In genomic region chr10:49279015-49279880, GRCh38 we compare ENCODE assay signal across 19 cellular contexts. TPM values are rescaled to one million over a fixed set of nuclear protein-coding genes. Genes with fewer than 3 reads are reported as not detected.
DNase-seq lines count a peak whose midpoint lies in the region; ATAC-seq, FAIRE-seq and TF ChIP-seq lines count a peak whose summit lies in the region.
"Had no signal": no experiment of that assay in that cellular context is flagged by ENCODE, and none has a peak within 500 bp of the region (broad histone marks: within the 10 kb centered on the region; RNA-seq: fewer than 3 reads in every experiment).

No MANE protein-coding gene starts in this region.

- ATAC-seq in K562 = no peak
- ATAC-seq: HepG2 had no signal

- POLR2A ChIA-PET in K562 (lab: Yijun Ruan, JAX) = interaction anchor here (0.6 to 1.6 kb wide), 5 partner anchors 8 to 337 kb away, joined by 3 to 8 read pairs (median 3); no protein-coding TSS in a partner anchor
- POLR2A ChIA-PET in A673 (lab: Charles Lee; ENCODE audit: low non-redundant PET) = no interaction called here

- no TSS peak for BruUV-seq in K562 (replicated peaks; lab: Mats Ljungman, UMichigan)
- BruUV-seq in A673 (replicated peaks; lab: Mats Ljungman, UMichigan) = no TSS peak

- no peaks in the 10 kb centered on the region for H4K20me1 ChIP-seq in BLaER1 treated with 17β-estradiol and CSF1 and Interleukin-3, amounts not matched to agents 10 nM and 100 nM
- H4K20me1 ChIP-seq in K562 (replicated peaks; ENCODE audit: control insufficient read depth, insufficient read depth, low read length) = no peaks in the 10 kb centered on the region

- no peaks in the 10 kb centered on the region for H3K9me3 Mint-ChIP-seq in osteocyte (ENCODE audit: unreplicated experiment)
- H3K9me3 Mint-ChIP-seq: CD4-positive, alpha-beta T cell had no signal

- WGBS in K562 (ENCODE audit: insufficient coverage, low coverage, missing lambda C conversion rate) = 40% methylated on average over 7 of the region's 7 CpGs

- peak; percentile 11 for FAIRE-seq in K562 (lab: Jason Lieb, UNC)
- FAIRE-seq: HepG2 had no signal

- no peaks in the 10 kb centered on the region for H3K4me1 Mint-ChIP-seq in osteocyte (ENCODE audit: unreplicated experiment)

- no peak overlapping the region for H3K27ac Mint-ChIP-seq in osteocyte (ENCODE audit: unreplicated experiment)
- H3K27ac Mint-ChIP-seq: CD4-positive, alpha-beta T cell had no signal

- peaks cover 4% of the 10 kb centered on the region for H3K27me3 Mint-ChIP-seq in osteocyte (ENCODE audit: unreplicated experiment)
- H3K27me3 Mint-ChIP-seq: CD4-positive, alpha-beta T cell had no signal

- H3K9me3 ChIP-seq in BLaER1 treated with 17β-estradiol and CSF1 and Interleukin-3, amounts not matched to agents 10 nM and 100 nM (replicated peaks in 1 of 11) = 0 out of 22 replicates have a peak, but pooled peaks cover 0 to under 1% (median 0%) of the 10 kb centered on the region in 11 experiments
- no peaks in the 10 kb centered on the region for H3K9me3 ChIP-seq in K562 (replicated peaks; ENCODE audit: control insufficient read depth, insufficient read depth, low read depth, low read length)
- no peaks in the 10 kb centered on the region for H3K9me3 ChIP-seq in left ventricle myocardium inferior (replicated peaks)
- H3K9me3 ChIP-seq in A673 (ENCODE audit: low read depth, low read length, poor library complexity, severe bottlenecking) = no peaks in the 10 kb centered on the region

- no peaks in the 10 kb centered on the region for H3K36me3 Mint-ChIP-seq in osteocyte (ENCODE audit: unreplicated experiment)

- 0 out of 20 replicates have a peak overlapping the region, but pooled peaks of 1 of the 10 experiments have one; percentile 22 for H3K4me3 ChIP-seq in BLaER1 treated with 17β-estradiol and CSF1 and Interleukin-3, amounts not matched to agents 10 nM and 100 nM
- H3K4me3 ChIP-seq in K562 = no peak overlapping the region
- peak overlapping the region; percentile 31 for H3K4me3 ChIP-seq in left ventricle myocardium inferior
- H3K4me3 ChIP-seq in A673 (ENCODE audit: low read depth, low read length, poor library complexity, severe bottlenecking) = no peak overlapping the region
- H3K4me3 ChIP-seq: SK-N-MC had no signal

- no peaks in the 10 kb centered on the region for H3K36me3 ChIP-seq in BLaER1 treated with 17β-estradiol and CSF1 and Interleukin-3, amounts not matched to agents 10 nM and 100 nM
- no peaks in the 10 kb centered on the region for H3K36me3 ChIP-seq in K562 (ENCODE audit: control insufficient read depth, insufficient read depth, low read length)
- no peaks in the 10 kb centered on the region for H3K36me3 ChIP-seq in left ventricle myocardium inferior
- H3K36me3 ChIP-seq in A673 (ENCODE audit: insufficient read depth, low read length, poor library complexity, severe bottlenecking) = no peaks in the 10 kb centered on the region

- no peak for TF ChIP-seq POLR2A in K562 (conservative IDR thresholded peaks at IDR 0.05)

- H3K79me2 ChIP-seq in K562 (ENCODE audit: control insufficient read depth, insufficient read depth, low read length) = no peaks in the 10 kb centered on the region

- H3K4me1 ChIP-seq in BLaER1 treated with 17β-estradiol and CSF1 and Interleukin-3, amounts not matched to agents 10 nM and 100 nM = peaks cover 7 to 71% (median 44%) of the 10 kb centered on the region in 10 experiments
- H3K4me1 ChIP-seq in K562 (replicated peaks in 1 of 2; ENCODE audit: control insufficient read depth in 2 of 2, insufficient read depth in 2 of 2, low read length in 2 of 2) = peaks cover 14 to 21% of the 10 kb centered on the region in 2 experiments
- H3K4me1 ChIP-seq in left ventricle myocardium inferior = peaks cover 55% of the 10 kb centered on the region
- no peaks in the 10 kb centered on the region for H3K4me1 ChIP-seq in A673 (ENCODE audit: insufficient read depth, low read length, poor library complexity, severe bottlenecking)

- DNase-seq in K562 (ENCODE audit: extremely low read depth in 1 of 4, low spot score in 3 of 4) (no peak), left ventricle myocardium inferior (no peak), osteocyte (ENCODE audit: extremely low spot score, unreplicated experiment) (peak; percentile 42), SIG-M5 (lab: John Stamatoyannopoulos, UW) (no peak), A673 (ENCODE audit: low spot score) (no peak), AG20443 (ENCODE audit: low spot score) (no peak), NCI-H1048 (lab: John Stamatoyannopoulos, UW) (no peak)
- DNase-seq: AML-193; CD4-positive, alpha-beta T cell; H7; NCI-H1092; NCI-H146; OCI-M1; RPMI8226 had no signal

- H3K4me2 ChIP-seq in BLaER1 treated with 17β-estradiol and CSF1 and Interleukin-3, amounts not matched to agents 10 nM and 100 nM = peak overlapping the region; percentile 16 to 87 (median 67); a peak in 21 of 22 replicates
- no peak overlapping the region for H3K4me2 ChIP-seq in K562 (ENCODE audit: insufficient read depth, low read length)
- H3K4me2 ChIP-seq: KMS-11 had no signal

- intact Hi-C loops in K562 (cut with micrococcal nuclease) = loop anchor here (5.0 kb wide), 1 partner anchor 107 kb away; no protein-coding TSS in a partner anchor
- intact Hi-C loops in left ventricle myocardium inferior (cut with micrococcal nuclease) = no loop called here
- intact Hi-C loops in A673 (cut with micrococcal nuclease; ENCODE audit: unreplicated experiment) = no loop called here

- in situ Hi-C loops in K562 (cut with MboI) = no loop called here

- CTCF ChIA-PET in K562 (lab: Yijun Ruan, JAX; ENCODE audit: low intra/inter-chr PET ratio) (no interaction called here), A673 (lab: Charles Lee) (no interaction called here)

- H3K9me1 ChIP-seq in K562 (ENCODE audit: control insufficient read depth, insufficient read depth, low read length) = no peaks in the 10 kb centered on the region

- TF ChIP-seq RAD21 in K562 (CRISPR knock-in tag; conservative IDR thresholded peaks at IDR 0.05 in 1 of 2, IDR thresholded peaks at IDR 0.05 in 1 of 2) = no peak

- TF ChIP-seq CTCF in K562 (IDR thresholded peaks at IDR 0.05 in 2 of 3, conservative IDR thresholded peaks at IDR 0.05 in 1 of 3; ENCODE audit: insufficient read depth in 2 of 3, low read depth in 1 of 3, low read length in 3 of 3) (no peak), left ventricle myocardium inferior (IDR thresholded peaks at IDR 0.05; ENCODE audit: borderline replicate concordance) (no peak), osteocyte (IDR thresholded peaks at IDR 0.05) (no peak), A673 (conservative IDR thresholded peaks at IDR 0.05; ENCODE audit: low read depth, low read length) (no peak)

- H3K4me3 Mint-ChIP-seq in osteocyte (ENCODE audit: unreplicated experiment) = no peak overlapping the region
- H3K4me3 Mint-ChIP-seq: CD4-positive, alpha-beta T cell had no signal

- no peak overlapping the region for H2AFZ ChIP-seq in K562 (ENCODE audit: low read depth, low read length)

- H3K27ac ChIP-seq in BLaER1 treated with 17β-estradiol and CSF1 and Interleukin-3, amounts not matched to agents 10 nM and 100 nM = peak overlapping the region in 10 of 11 experiments; percentile 22 to 79 (median 63); a peak in 18 of 22 replicates
- H3K27ac ChIP-seq in K562 (ENCODE audit: extremely low read depth, low read depth, low read length) (no peak overlapping the region), left ventricle myocardium inferior (replicated peaks) (peak overlapping the region; percentile 85), A673 (ENCODE audit: low read depth, low read length, poor library complexity, severe bottlenecking) (no peak overlapping the region)
- H3K27ac ChIP-seq: KMS-11, SK-N-MC had no signal

- H3K27me3 ChIP-seq in BLaER1 treated with 17β-estradiol and CSF1 and Interleukin-3, amounts not matched to agents 10 nM and 100 nM = no peaks in the 10 kb centered on the region
- H3K27me3 ChIP-seq in K562 (ENCODE audit: control insufficient read depth in 2 of 2, insufficient read depth in 2 of 2, low read length in 2 of 2) (no peaks in the 10 kb centered on the region), left ventricle myocardium inferior (ENCODE audit: low read depth) (no peaks in the 10 kb centered on the region), A673 (replicated peaks; ENCODE audit: insufficient read depth, low read depth, low read length, poor library complexity) (peaks cover 17% of the 10 kb centered on the region)

- H3K9ac ChIP-seq in BLaER1 treated with 17β-estradiol and CSF1 and Interleukin-3, amounts not matched to agents 10 nM and 100 nM = peak overlapping the region in 6 of 11 experiments; percentile 0 to 64 (median 28); a peak in 7 of 22 replicates
- H3K9ac ChIP-seq in K562 (ENCODE audit: insufficient read depth in 1 of 2, low read depth in 2 of 2, low read length in 2 of 2) = peak overlapping the region in 1 of 2 experiments; percentile 18; a peak in 1 of 4 replicates
- H3K9ac ChIP-seq: KMS-11 had no signal

- TF ChIP-seq EP300 in K562 (IDR thresholded peaks at IDR 0.05; ENCODE audit: low read length) = no peak

TF ChIP-seq in K562, 482 proteins besides CTCF, POLR2A, EP300 and RAD21 (continues in another document):
- TF ChIP-seq ZFP30 (CRISPR knock-in tag; IDR thresholded peaks at IDR 0.05; ENCODE audit: borderline replicate concordance) = no peak
- no peak for TF ChIP-seq POLR3A (IDR thresholded peaks at IDR 0.05; ENCODE audit: borderline replicate concordance, extremely low read depth, insufficient read depth, insufficient read length)
- TF ChIP-seq HDAC3 (IDR thresholded peaks at IDR 0.05; ENCODE audit: borderline replicate concordance, partially characterized antibody) = no peak
- 0 out of 2 replicates have a peak, but pooled peaks have one; percentile 34 for TF ChIP-seq KAT7 (CRISPR knock-in tag; IDR thresholded peaks at IDR 0.05; ENCODE audit: borderline replicate concordance)

RNA-seq across cellular contexts. Expression of gene C10orf71, which starts 19.7 kb away (rescaled TPM):
- total RNA-seq in K562 (2011; cell fraction: chromatin; rRNA removed; ENCODE audit: low replicate concordance) = 9.0 and 13.8 TPM in 2 replicates
- total RNA-seq in K562 (2011; cell fraction: nucleolus; rRNA removed) = 5.0 and 7.8 TPM in 2 replicates
- 6.0 and 7.1 TPM in 2 replicates for total RNA-seq in K562 (2011; cell fraction: nucleoplasm; rRNA removed)
- total RNA-seq in K562 (2014; rRNA removed) = 1.1 and 1.7 TPM in 2 replicates
- total RNA-seq in K562 (2014; rRNA removed; fragmentation: Illumina TruSeq; extraction: Trizol) = 1.7 and 2.2 TPM in 2 replicates
- 1.5 and 2.4 TPM in 2 replicates for total RNA-seq in K562 (2015; rRNA removed; fragmentation: Illumina TruSeq; extraction: Trizol)
- 4.5 and 4.9 TPM in 2 replicates for total RNA-seq in K562 (2021)
- polyA plus RNA-seq in K562 (2011; rRNA removed) = 0.89 and 1.0 TPM in 2 replicates
- polyA plus RNA-seq in K562 (2011; cell fraction: cytosol; rRNA removed) = 0.71 and 1.0 TPM in 2 replicates
- polyA plus RNA-seq in K562 (2011; cell fraction: nucleus; rRNA removed) = 2.5 and 5.7 TPM in 2 replicates
- polyA plus RNA-seq in K562 (2012) = 2.2 TPM in 2 replicates
- polyA plus RNA-seq in K562 (2014; fragmentation: Illumina TruSeq; extraction: Trizol) = 2.1 and 2.5 TPM in 2 replicates
- polyA plus RNA-seq in K562 (2014; fragmentation: Nextera tagmentation; extraction: Ambion mirVana) = under 1 TPM; 0.06 to 0.30 TPM
- polyA plus RNA-seq in K562 (2014; rRNA removed) = 1.1 and 1.3 TPM in 2 replicates
- polyA minus RNA-seq in K562 (2011; rRNA and poly(A)+ RNA removed) = 3.6 TPM in 2 replicates
- 2.8 and 3.1 TPM in 2 replicates for polyA minus RNA-seq in K562 (2011; cell fraction: cytosol; rRNA and poly(A)+ RNA removed)
- polyA minus RNA-seq in K562 (2011; cell fraction: nucleus; rRNA and poly(A)+ RNA removed) = 5.8 and 7.6 TPM in 2 replicates
- total RNA-seq in left ventricle myocardium inferior = 136 TPM
- total RNA-seq in osteocyte = not detected in 2 replicates
- not detected in 2 replicates for total RNA-seq in A673 (2021)
- total RNA-seq: CD4-positive, alpha-beta T cell; H7; HepG2; MCF 10A had no signal
- polyA plus RNA-seq: HepG2 had no signal

Comparison
In these comparisons a context has a peak if more than half of its experiments do, and no peak if none do; other contexts are left out.
1. H3K27ac ChIP-seq: peak in BLaER1 treated with 17β-estradiol and CSF1 and Interleukin-3, amounts not matched to agents 10 nM and 100 nM (10 of 11) and left ventricle myocardium inferior (single experiment); none in K562 (single experiment) and A673 (single experiment).